Comparison of ENCODE assay signal across 8 cellular contexts in the genomic region with DNA sequence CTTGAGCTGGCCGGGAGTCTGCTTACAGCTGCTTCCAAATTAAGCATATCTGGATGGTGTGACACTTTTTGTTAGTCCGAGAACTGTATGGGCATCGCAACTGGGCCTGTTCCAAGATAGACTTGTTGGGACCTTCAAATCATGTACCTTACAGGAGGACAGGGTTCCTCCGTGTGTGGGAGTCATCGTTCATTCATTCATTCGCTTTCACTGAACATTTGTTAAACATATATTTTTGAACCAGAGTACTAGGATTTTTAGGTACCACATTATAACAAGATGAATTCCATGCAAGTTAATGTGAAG. TPM values are rescaled to one million over a fixed set of nuclear protein-coding genes. Genes with fewer than 3 reads are reported as not detected.
DNase-seq lines count a peak whose midpoint lies in the region; ATAC-seq and TF ChIP-seq lines count a peak whose summit lies in the region.

No MANE protein-coding gene starts in this region.

- H3K4me3 ChIP-seq in WI38 (ENCODE audit: low read depth, low read length) (peak overlapping the region; percentile 99), iPS-18c (ENCODE audit: insufficient read depth, low read depth, low read length) (peak overlapping the region; percentile 95; the same call in 1 of the 2 replicates), thymus (ENCODE audit: low read length) (peak overlapping the region; percentile 94)

- 24% methylated on average over 6 of the region's 6 CpGs for WGBS in thymus

- H3K27me3 ChIP-seq in thymus (ENCODE audit: control insufficient read depth, insufficient read depth), result no peaks in the 10 kb centered on the region

- peaks cover 21% of the 10 kb centered on the region for H3K4me1 ChIP-seq in thymus (ENCODE audit: control insufficient read depth, insufficient read depth, low read length)

- peak overlapping the region; percentile 74 for H3K27ac ChIP-seq in thymus (ENCODE audit: low read depth)

- no peak for TF ChIP-seq CTCF in WI38 (IDR thresholded peaks at IDR 0.05; ENCODE audit: low read depth, low read length)

- H3K36me3 ChIP-seq in thymus (ENCODE audit: control insufficient read depth, insufficient read depth), result no peaks in the 10 kb centered on the region

- ATAC-seq in GM18870 (IDR thresholded peaks at IDR 0.05; ENCODE audit: unreplicated experiment), result peak; percentile 31
- peak; percentile 39 for ATAC-seq in HG02852 (IDR thresholded peaks at IDR 0.05; ENCODE audit: unreplicated experiment)

- DNase-seq in NCI-H1694 (lab: John Stamatoyannopoulos, UW) (no peak), NCI-H345 treated with DMSO at 0.1 percent for 48 hours (lab: John Stamatoyannopoulos, UW; ENCODE audit: unreplicated experiment) (no peak), kidney glomerular epithelial cell (lab: John Stamatoyannopoulos, UW) (no peak)

- no peaks in the 10 kb centered on the region for H3K9me3 ChIP-seq in iPS-18c (ENCODE audit: control insufficient read depth, insufficient read depth, low read length)
- H3K9me3 ChIP-seq in thymus (ENCODE audit: control insufficient read depth), result no peaks in the 10 kb centered on the region

RNA-seq across cellular contexts. Expression of a gene that starts 0.4 kb away (rescaled TPM):
- 17.0 TPM for polyA plus RNA-seq in thymus

RNA-seq across cellular contexts. Expression of a gene that starts 58.7 kb away (rescaled TPM):
- polyA plus RNA-seq in thymus, result 37.9 TPM
